13 cellular contexts compared by ENCODE assay signal in the genomic region with DNA sequence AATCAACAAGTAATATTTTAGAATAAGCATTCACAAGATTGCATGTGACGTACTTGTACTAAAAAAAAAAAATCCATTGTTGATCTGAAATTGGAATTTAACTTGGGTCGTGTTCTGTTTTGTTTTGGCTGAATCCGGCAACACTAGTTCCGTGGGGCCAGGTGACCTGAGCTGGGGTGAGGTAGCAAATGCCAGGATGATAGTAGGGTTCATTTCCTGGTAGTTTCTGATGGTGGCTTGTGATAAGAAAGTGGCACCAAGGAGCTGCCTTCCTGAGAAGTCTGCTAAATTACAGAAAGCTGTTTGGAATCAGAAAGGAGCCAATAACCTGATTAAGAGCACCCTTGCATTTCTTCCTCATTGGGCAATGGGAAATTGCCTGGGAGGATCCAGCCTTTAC.
"Had no signal": no experiment of that assay in that cellular context is flagged by ENCODE, and none has a peak within 500 bp of the region (broad histone marks: within the 10 kb centered on the region; RNA-seq: fewer than 3 reads in every experiment).

No MANE protein-coding gene starts in this region.

- H3K36me3 ChIP-seq: pancreas, transverse colon had no signal

- H3K4me3 Mint-ChIP-seq: activated naive CD8-positive, alpha-beta T cell treated with anti-CD3 and anti-CD28 coated beads, Interleukin-2, amount 10 ng/mL, durations not matched to agents 7 days and 5 days; activated T-helper 1 cell treated with anti-CD3 and anti-CD28 coated beads, Interleukin-12 subunit alpha, Interleukin-12 subunit beta, Interleukin-2, Interleukin-4 antibody, amounts not matched to agents 30 ng/mL and 10 ng/mL and 1 ng/mL, durations not matched to agents 14 hours and 24 hours and 36 hours; endodermal cell; naive B cell; stimulated activated naive B cell treated with anti-CD40 and anti-IgM and Interleukin-4, amounts not matched to agents 10 μg/mL and 1 μg/mL and 100 μg/mL, for 72 hours; T-helper 2 cell treated with Interferon-gamma antibody and Interleukin-4, amounts not matched to agents 5 μg/mL and 100 μg/mL, for 36 hours had no signal

- H3K36me3 Mint-ChIP-seq: activated naive CD8-positive, alpha-beta T cell treated with anti-CD3 and anti-CD28 coated beads, Interleukin-2, amount 10 ng/mL, durations not matched to agents 7 days and 5 days; stimulated activated naive B cell treated with anti-CD40 and anti-IgM and Interleukin-4, amounts not matched to agents 10 μg/mL and 1 μg/mL and 100 μg/mL, for 72 hours had no signal

- H3K9me3 ChIP-seq: pancreas, transverse colon had no signal

- H3K4me3 ChIP-seq: pancreas, transverse colon had no signal

- H3K27ac ChIP-seq: pancreas had no signal

- ATAC-seq: pancreas; stimulated activated naive B cell treated with anti-CD40 and anti-IgM and Interleukin-4, amounts not matched to agents 10 μg/mL and 1 μg/mL and 100 μg/mL, for 72 hours had no signal

- DNase-seq: activated naive CD4-positive, alpha-beta T cell; activated naive CD8-positive, alpha-beta T cell treated with anti-CD3 and anti-CD28 coated beads, Interleukin-2, amount 10 ng/mL, durations not matched to agents 7 days and 5 days; endodermal cell; hippocampal formation; kidney glomerular epithelial cell; naive B cell; pancreas; retina; stimulated activated CD4-positive, alpha-beta T cell treated with anti-CD3 and anti-CD28 coated beads, Interleukin-2, amount 100 ng/mL, for 48 hours; stimulated activated naive B cell treated with anti-CD40 and anti-IgM and Interleukin-4, amounts not matched to agents 10 μg/mL and 1 μg/mL and 100 μg/mL, for 72 hours; transverse colon had no signal

- H3K27me3 ChIP-seq: pancreas, transverse colon had no signal

- H3K27ac Mint-ChIP-seq: activated naive CD8-positive, alpha-beta T cell treated with anti-CD3 and anti-CD28 coated beads, Interleukin-2, amount 10 ng/mL, durations not matched to agents 7 days and 5 days; activated T-helper 1 cell treated with anti-CD3 and anti-CD28 coated beads, Interleukin-12 subunit alpha, Interleukin-12 subunit beta, Interleukin-2, Interleukin-4 antibody, amounts not matched to agents 30 ng/mL and 10 ng/mL and 1 ng/mL, durations not matched to agents 14 hours and 24 hours and 36 hours; endodermal cell; naive B cell; stimulated activated naive B cell treated with anti-CD40 and anti-IgM and Interleukin-4, amounts not matched to agents 10 μg/mL and 1 μg/mL and 100 μg/mL, for 72 hours; T-helper 2 cell treated with Interferon-gamma antibody and Interleukin-4, amounts not matched to agents 5 μg/mL and 100 μg/mL, for 36 hours had no signal
